ENCODE assay signal across 8 cellular contexts in genomic region chr12:48119078-48119833, GRCh38. TPM values are rescaled to one million over a fixed set of nuclear protein-coding genes. Genes with fewer than 3 reads are reported as not detected.
DNase-seq lines count a peak whose midpoint lies in the region; ATAC-seq and TF ChIP-seq lines count a peak whose summit lies in the region.

TSS of gene PFKM (plus strand) at chr12:48119364. CDS start at chr12:48122775, 3,411 bp downstream.

- intact Hi-C loops in cardiac septum (cut with DNase I): no loop called here
- intact Hi-C loops in posterior cingulate gyrus (cut with DNase I): no loop called here

- 0 to 1% (median 1%) methylated on average over 17 to 20 of the region's 20 CpGs for WGBS in adipose tissue, 3 donors

- H3K4me3 ChIP-seq in GM12865 (ENCODE audit: low read depth, low read length): peak within 1 kb of the TSS; percentile 60

- TF ChIP-seq CTCF in GM12865 (IDR thresholded peaks at IDR 0.05; ENCODE audit: insufficient read depth, low read depth, low read length, missing control alignments): no peak

- DNase-seq in GM12865 (ENCODE audit: low read depth) (peak; percentile 93), NCI-H128 (lab: John Stamatoyannopoulos, UW; ENCODE audit: unreplicated experiment) (peak; percentile 46), SW480 (ENCODE audit: low spot score) (peak; percentile 90), cardiac septum (ENCODE audit: low spot score) (peak; percentile 85), posterior cingulate gyrus (peak; percentile 43 to 95 (median 77)), ureter (ENCODE audit: low spot score) (peak; percentile 88)

- no peak within 1 kb of the TSS for H3K27ac ChIP-seq in adipose tissue (ENCODE audit: low read depth, low read length)

- peak; percentile 98 for ATAC-seq in HG02642 (IDR thresholded peaks at IDR 0.05; ENCODE audit: poor library complexity, unreplicated experiment)

RNA-seq across cellular contexts. Expression of gene PFKM, which starts in this region (rescaled TPM):
- polyA plus RNA-seq in adipose tissue: 10 to 100 TPM in 2 of 3 donors, 1 to 10 TPM in 1; 9.2 to 28.9 (median 19.1) TPM
- total RNA-seq in cardiac septum (400 TPM), ureter (55.1 TPM)
